ENCODE assay signal across 1 cellular context in genomic region chr19:7673995-7674667, GRCh38.
A peak's percentile ranks its signal among the peaks of the same experiment; 100 is the strongest.
TF ChIP-seq lines count a peak whose summit lies in the region.

No MANE protein-coding gene starts in this region.

TF ChIP-seq in SK-N-SH, 30 proteins besides CTCF, POLR2A, EP300 and RAD21:
- TF ChIP-seq PBX3 (IDR thresholded peaks at IDR 0.05) (peak; percentile 94), YY1 (IDR thresholded peaks at IDR 0.05; ENCODE audit: low read depth) (no peak)
